17 cellular contexts compared by ENCODE assay signal in the genomic region with DNA sequence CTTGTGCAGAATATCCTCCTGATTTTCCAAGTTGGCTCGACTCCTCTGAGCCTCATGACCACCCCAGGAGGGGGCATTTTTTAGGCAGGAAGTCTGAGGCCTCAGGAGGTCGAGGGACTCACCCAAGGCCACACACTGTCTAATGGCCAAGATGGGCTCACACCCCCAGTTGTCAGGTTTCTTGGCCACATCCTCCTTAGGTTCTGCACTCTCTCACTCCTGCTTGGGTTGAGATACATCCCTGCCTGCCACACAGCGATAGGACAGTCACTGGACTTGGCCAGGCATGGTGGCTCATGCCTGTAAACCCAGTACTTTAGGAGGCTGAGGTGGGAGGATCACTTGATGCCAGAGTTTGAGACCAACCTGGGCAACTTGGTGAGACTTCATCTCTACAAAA. TPM values are rescaled to one million over a fixed set of nuclear protein-coding genes. Genes with fewer than 3 reads are reported as not detected.
DNase-seq lines count a peak whose midpoint lies in the region; ATAC-seq and TF ChIP-seq lines count a peak whose summit lies in the region.
"Had no signal": no experiment of that assay in that cellular context is flagged by ENCODE, and none has a peak within 500 bp of the region (broad histone marks: within the 10 kb centered on the region; RNA-seq: fewer than 3 reads in every experiment).

No MANE protein-coding gene starts in this region.

- no peak overlapping the region for H3K4me3 Mint-ChIP-seq in activated naive CD4-positive, alpha-beta T cell treated with anti-CD3 and anti-CD28 coated beads, Interleukin-2, amount 10 ng/mL, durations not matched to agents 7 days and 5 days
- no peak overlapping the region for H3K4me3 Mint-ChIP-seq in activated CD8-positive, alpha-beta T cell treated with anti-CD3 and anti-CD28 coated beads for 36 hours
- H3K4me3 Mint-ChIP-seq in activated naive CD8-positive, alpha-beta T cell treated with anti-CD3 and anti-CD28 coated beads, Interleukin-2, amount 50 U/mL, for 24 hours, result no peak overlapping the region
- no peak overlapping the region for H3K4me3 Mint-ChIP-seq in stimulated activated memory B cell treated with anti-CD40 and anti-IgM and Interleukin-4, amounts not matched to agents 10 μg/mL and 1 μg/mL and 100 μg/mL, for 72 hours

- H3K27ac Mint-ChIP-seq in activated naive CD4-positive, alpha-beta T cell treated with anti-CD3 and anti-CD28 coated beads, Interleukin-2, amount 10 ng/mL, durations not matched to agents 7 days and 5 days, result peak overlapping the region; percentile 83
- H3K27ac Mint-ChIP-seq in activated CD8-positive, alpha-beta T cell treated with anti-CD3 and anti-CD28 coated beads for 36 hours, result peak overlapping the region; percentile 75
- peak overlapping the region; percentile 72 for H3K27ac Mint-ChIP-seq in activated naive CD8-positive, alpha-beta T cell treated with anti-CD3 and anti-CD28 coated beads, Interleukin-2, amount 50 U/mL, for 24 hours
- no peak overlapping the region for H3K27ac Mint-ChIP-seq in stimulated activated memory B cell treated with anti-CD40 and anti-IgM and Interleukin-4, amounts not matched to agents 10 μg/mL and 1 μg/mL and 100 μg/mL, for 72 hours

- no peak for DNase-seq in activated naive CD4-positive, alpha-beta T cell treated with anti-CD3 and anti-CD28 coated beads, Interleukin-2, amount 10 ng/mL, durations not matched to agents 7 days and 5 days
- no peak for DNase-seq in activated naive CD4-positive, alpha-beta T cell treated with Interleukin-2 at 50 U/mL for 16 hours
- no peak for DNase-seq in activated CD8-positive, alpha-beta T cell treated with anti-CD3 and anti-CD28 coated beads for 36 hours
- DNase-seq in activated naive CD8-positive, alpha-beta T cell treated with anti-CD3 and anti-CD28 coated beads, Interleukin-2, amount 50 U/mL, for 24 hours, result no peak
- DNase-seq in cerebellar nuclear complex (lab: John Stamatoyannopoulos, UW), result no peak
- DNase-seq: C1 segment of cervical spinal cord, DMS79 treated with DMSO at 0.1 percent for 48 hours, KG1, MV-4-11, NCI-H1694 treated with DMSO at 0.1 percent for 48 hours, NCI-H510A, NCI-H774, PC-3 had no signal

- H3K27me3 Mint-ChIP-seq in activated naive CD4-positive, alpha-beta T cell treated with anti-CD3 and anti-CD28 coated beads, Interleukin-2, amount 10 ng/mL, durations not matched to agents 7 days and 5 days, result no peaks in the 10 kb centered on the region
- no peaks in the 10 kb centered on the region for H3K27me3 Mint-ChIP-seq in activated CD8-positive, alpha-beta T cell treated with anti-CD3 and anti-CD28 coated beads for 36 hours
- no peaks in the 10 kb centered on the region for H3K27me3 Mint-ChIP-seq in activated naive CD8-positive, alpha-beta T cell treated with anti-CD3 and anti-CD28 coated beads, Interleukin-2, amount 50 U/mL, for 24 hours
- H3K27me3 Mint-ChIP-seq in stimulated activated memory B cell treated with anti-CD40 and anti-IgM and Interleukin-4, amounts not matched to agents 10 μg/mL and 1 μg/mL and 100 μg/mL, for 72 hours, result peaks cover 9% of the 10 kb centered on the region

- peaks cover 51% of the 10 kb centered on the region for H3K36me3 Mint-ChIP-seq in activated naive CD4-positive, alpha-beta T cell treated with anti-CD3 and anti-CD28 coated beads, Interleukin-2, amount 10 ng/mL, durations not matched to agents 7 days and 5 days
- peaks cover 34% of the 10 kb centered on the region for H3K36me3 Mint-ChIP-seq in activated CD8-positive, alpha-beta T cell treated with anti-CD3 and anti-CD28 coated beads for 36 hours (ENCODE audit: low read depth)
- H3K36me3 Mint-ChIP-seq in activated naive CD8-positive, alpha-beta T cell treated with anti-CD3 and anti-CD28 coated beads, Interleukin-2, amount 50 U/mL, for 24 hours (ENCODE audit: low read depth), result peaks cover 2% of the 10 kb centered on the region
- no peaks in the 10 kb centered on the region for H3K36me3 Mint-ChIP-seq in stimulated activated memory B cell treated with anti-CD40 and anti-IgM and Interleukin-4, amounts not matched to agents 10 μg/mL and 1 μg/mL and 100 μg/mL, for 72 hours

- CTCF ChIA-PET in activated naive CD4-positive, alpha-beta T cell treated with anti-CD3 and anti-CD28 coated beads, Interleukin-2, amount 10 ng/mL, durations not matched to agents 7 days and 5 days (lab: Charles Lee), result interaction anchor here (0.9 to 1.3 kb wide), 2 partner anchors 10 to 11 kb away, joined by 3 to 4 read pairs; no protein-coding TSS in a partner anchor
- CTCF ChIA-PET in activated CD8-positive, alpha-beta T cell treated with anti-CD3 and anti-CD28 coated beads for 36 hours (lab: Charles Lee), result interaction anchor here (0.8 kb wide), 1 partner anchor 13 kb away, joined by 4 read pairs; no protein-coding TSS in a partner anchor

- intact Hi-C loops in activated CD8-positive, alpha-beta T cell treated with anti-CD3 and anti-CD28 coated beads for 36 hours (cut with micrococcal nuclease), result no loop called here

- H3K9me3 Mint-ChIP-seq in activated naive CD4-positive, alpha-beta T cell treated with anti-CD3 and anti-CD28 coated beads, Interleukin-2, amount 10 ng/mL, durations not matched to agents 7 days and 5 days, result peaks cover 1% of the 10 kb centered on the region
- peaks cover 1% of the 10 kb centered on the region for H3K9me3 Mint-ChIP-seq in activated CD8-positive, alpha-beta T cell treated with anti-CD3 and anti-CD28 coated beads for 36 hours
- no peaks in the 10 kb centered on the region for H3K9me3 Mint-ChIP-seq in activated naive CD8-positive, alpha-beta T cell treated with anti-CD3 and anti-CD28 coated beads, Interleukin-2, amount 50 U/mL, for 24 hours
- H3K9me3 Mint-ChIP-seq in stimulated activated memory B cell treated with anti-CD40 and anti-IgM and Interleukin-4, amounts not matched to agents 10 μg/mL and 1 μg/mL and 100 μg/mL, for 72 hours, result no peaks in the 10 kb centered on the region

- TF ChIP-seq CTCF in activated CD8-positive, alpha-beta T cell treated with anti-CD3 and anti-CD28 coated beads for 36 hours (IDR thresholded peaks at IDR 0.05), result no peak

- H3K4me1 Mint-ChIP-seq in activated naive CD4-positive, alpha-beta T cell treated with anti-CD3 and anti-CD28 coated beads, Interleukin-2, amount 10 ng/mL, durations not matched to agents 7 days and 5 days, result peaks cover 75% of the 10 kb centered on the region
- H3K4me1 Mint-ChIP-seq in activated CD8-positive, alpha-beta T cell treated with anti-CD3 and anti-CD28 coated beads for 36 hours (ENCODE audit: low read depth), result peaks cover 55% of the 10 kb centered on the region
- H3K4me1 Mint-ChIP-seq in activated naive CD8-positive, alpha-beta T cell treated with anti-CD3 and anti-CD28 coated beads, Interleukin-2, amount 50 U/mL, for 24 hours, result peaks cover 55% of the 10 kb centered on the region
- no peaks in the 10 kb centered on the region for H3K4me1 Mint-ChIP-seq in stimulated activated memory B cell treated with anti-CD40 and anti-IgM and Interleukin-4, amounts not matched to agents 10 μg/mL and 1 μg/mL and 100 μg/mL, for 72 hours

- POLR2A ChIA-PET in activated CD8-positive, alpha-beta T cell treated with anti-CD3 and anti-CD28 coated beads for 36 hours (lab: Charles Lee), result interaction anchor here (1.5 kb wide), 1 partner anchor 13 kb away, joined by 6 read pairs; no protein-coding TSS in a partner anchor

- ATAC-seq in activated CD8-positive, alpha-beta T cell treated with anti-CD3 and anti-CD28 coated beads for 36 hours, result no peak
- no peak for ATAC-seq in activated naive CD8-positive, alpha-beta T cell treated with anti-CD3 and anti-CD28 coated beads, Interleukin-2, amount 50 U/mL, for 24 hours
- ATAC-seq in stimulated activated memory B cell treated with anti-CD40 and anti-IgM and Interleukin-4, amounts not matched to agents 10 μg/mL and 1 μg/mL and 100 μg/mL, for 72 hours, result peak; percentile 34
- no peak for ATAC-seq in HG02981 (IDR thresholded peaks at IDR 0.05; ENCODE audit: unreplicated experiment)
- ATAC-seq: HepG2, PC-3 had no signal

RNA-seq across cellular contexts. Expression of gene CA6, which starts 4.6 kb away (rescaled TPM):
- total RNA-seq in activated CD8-positive, alpha-beta T cell treated with anti-CD3 and anti-CD28 coated beads for 36 hours, result 1 to 10 TPM; 3.5 to 3.9 TPM
- total RNA-seq: G401, HepG2 had no signal
